Comparison of ENCODE assay signal across 19 cellular contexts in the genomic region with DNA sequence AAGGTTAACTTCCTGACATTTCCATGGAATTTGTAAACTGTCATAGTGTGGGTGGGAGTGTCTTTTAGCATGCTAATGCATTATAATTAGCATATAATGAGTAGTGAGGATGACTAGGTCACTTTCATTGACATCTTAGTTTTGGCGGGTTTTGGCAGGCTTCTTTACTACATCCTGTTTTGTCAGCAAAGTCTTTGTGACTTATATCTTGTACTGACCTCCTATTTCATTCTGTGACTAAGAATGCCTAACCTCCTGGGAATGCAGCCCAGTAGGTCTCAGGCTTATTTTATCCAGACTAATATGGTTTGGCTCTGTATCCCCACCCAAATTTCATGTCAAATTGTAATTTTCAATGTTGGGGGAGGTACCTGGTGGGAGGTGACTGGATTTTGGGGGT.
DNase-seq lines count a peak whose midpoint lies in the region; ATAC-seq and TF ChIP-seq lines count a peak whose summit lies in the region.
"Had no signal": no experiment of that assay in that cellular context is flagged by ENCODE, and none has a peak within 500 bp of the region (broad histone marks: within the 10 kb centered on the region; RNA-seq: fewer than 3 reads in every experiment).

No MANE protein-coding gene starts in this region.

- H4K20me1 ChIP-seq in GM23338 (replicated peaks; ENCODE audit: insufficient read depth) (no peaks in the 10 kb centered on the region), PC-3 (ENCODE audit: low read length) (no peaks in the 10 kb centered on the region)
- H4K20me1 ChIP-seq: BLaER1 treated with 17β-estradiol and CSF1 and Interleukin-3, amounts not matched to agents 10 nM and 100 nM had no signal

- no peak overlapping the region for H2AFZ ChIP-seq in GM23338
- H2AFZ ChIP-seq in PC-3 (ENCODE audit: low read length), result no peak overlapping the region
- H2AFZ ChIP-seq: PC-9 had no signal

- no peaks in the 10 kb centered on the region for H3K9me3 ChIP-seq in PC-3 (ENCODE audit: low read length)

- H3K4me2 ChIP-seq in GM23338, result no peak overlapping the region
- H3K4me2 ChIP-seq in PC-3 (ENCODE audit: low read length), result 0 out of 2 replicates have a peak overlapping the region, but pooled peaks have one; percentile 24
- H3K4me2 ChIP-seq: BLaER1 treated with 17β-estradiol and CSF1 and Interleukin-3, amounts not matched to agents 10 nM and 100 nM; PC-9 had no signal

- H3K79me2 ChIP-seq in GM23338 (replicated peaks; ENCODE audit: insufficient read depth) (no peaks in the 10 kb centered on the region), PC-3 (ENCODE audit: low read length) (no peaks in the 10 kb centered on the region)

- POLR2A ChIA-PET in PC-3 (lab: Charles Lee; ENCODE audit: unreplicated experiment), result no interaction called here

- CTCF ChIA-PET in PC-3 (lab: Charles Lee), result no interaction called here

- BruUV-seq in PC-3 (replicated peaks; lab: Mats Ljungman, UMichigan), result no TSS peak

- peaks cover 1% of the 10 kb centered on the region for H3K27me3 Mint-ChIP-seq in GM23338 (ENCODE audit: insufficient read depth, low read depth, poor library complexity)
- H3K27me3 Mint-ChIP-seq in activated naive CD8-positive, alpha-beta T cell treated with anti-CD3 and anti-CD28 coated beads, Interleukin-2, amount 50 U/mL, for 24 hours, result peaks cover 6% of the 10 kb centered on the region

- peak; percentile 19 for DNase-seq in A172 (ENCODE audit: low spot score)
- no peak for DNase-seq in GM23338 (ENCODE audit: low spot score)
- DNase-seq in PC-3, result peak; percentile 84
- no peak for DNase-seq in H4 (ENCODE audit: low spot score)
- no peak for DNase-seq in T-helper 1 cell
- no peak for DNase-seq in dorsolateral prefrontal cortex
- DNase-seq in activated naive CD8-positive, alpha-beta T cell treated with anti-CD3 and anti-CD28 coated beads, Interleukin-2, amount 50 U/mL, for 24 hours, result no peak
- DNase-seq: DND-41, H9, NCI-H1436 treated with DMSO at 0.1 percent for 48 hours, NCI-H2081, NCI-H510A, NCI-H774, PC-9 had no signal

- no peaks in the 10 kb centered on the region for H3K27me3 ChIP-seq in GM23338 (ENCODE audit: insufficient read depth)
- no peaks in the 10 kb centered on the region for H3K27me3 ChIP-seq in PC-3 (ENCODE audit: low read length)
- no peaks in the 10 kb centered on the region for H3K27me3 ChIP-seq in dorsolateral prefrontal cortex
- H3K27me3 ChIP-seq: BLaER1 treated with 17β-estradiol and CSF1 and Interleukin-3, amounts not matched to agents 10 nM and 100 nM had no signal

- no peak for TF ChIP-seq CTCF in GM23338 (conservative IDR thresholded peaks at IDR 0.05; ENCODE audit: low read depth in 2 of 2)
- TF ChIP-seq CTCF in PC-3 (conservative IDR thresholded peaks at IDR 0.05; ENCODE audit: low read depth, low read length), result no peak
- no peak for TF ChIP-seq CTCF in dorsolateral prefrontal cortex (IDR thresholded peaks at IDR 0.05 in 54 of 56, conservative IDR thresholded peaks at IDR 0.05 in 2 of 56; ENCODE audit: low read depth in 1 of 56, partially characterized antibody in 56 of 56)

- ATAC-seq in GM23338 (no peak), PC-3 (peak; percentile 89), esophagus mucosa (peak; percentile 81)
- no peak for ATAC-seq in activated naive CD8-positive, alpha-beta T cell treated with anti-CD3 and anti-CD28 coated beads, Interleukin-2, amount 50 U/mL, for 24 hours
- ATAC-seq: K562, Right ventricle myocardium inferior had no signal

- H3F3A ChIP-seq in GM23338 (replicated peaks; ENCODE audit: low read depth), result no peaks in the 10 kb centered on the region
- H3F3A ChIP-seq in PC-3 (ENCODE audit: low read length, unreplicated experiment), result no peaks in the 10 kb centered on the region

- no peak overlapping the region for H3K27ac ChIP-seq in GM23338 (ENCODE audit: low read depth)
- peak overlapping the region; percentile 64 for H3K27ac ChIP-seq in PC-3 (ENCODE audit: low read length)
- H3K27ac ChIP-seq in dorsolateral prefrontal cortex, result no peak overlapping the region
- H3K27ac ChIP-seq: BLaER1 treated with 17β-estradiol and CSF1 and Interleukin-3, amounts not matched to agents 10 nM and 100 nM; HL-60; PC-9 had no signal

- H3K36me3 Mint-ChIP-seq in GM23338 (ENCODE audit: low read depth), result peaks cover 8% of the 10 kb centered on the region
- H3K36me3 Mint-ChIP-seq in activated naive CD8-positive, alpha-beta T cell treated with anti-CD3 and anti-CD28 coated beads, Interleukin-2, amount 50 U/mL, for 24 hours (ENCODE audit: low read depth), result no peaks in the 10 kb centered on the region

- H3K36me3 ChIP-seq in GM23338 (ENCODE audit: insufficient read depth) (no peaks in the 10 kb centered on the region), PC-3 (ENCODE audit: low read depth, low read length) (no peaks in the 10 kb centered on the region)
- H3K36me3 ChIP-seq: BLaER1 treated with 17β-estradiol and CSF1 and Interleukin-3, amounts not matched to agents 10 nM and 100 nM had no signal

- no peaks in the 10 kb centered on the region for H3K4me1 ChIP-seq in GM23338 (ENCODE audit: insufficient read depth)
- H3K4me1 ChIP-seq in PC-3 (ENCODE audit: insufficient read depth, low read length), result peaks cover 11% of the 10 kb centered on the region
- H3K4me1 ChIP-seq: BLaER1 treated with 17β-estradiol and CSF1 and Interleukin-3, amounts not matched to agents 10 nM and 100 nM had no signal

- H3K4me1 Mint-ChIP-seq in GM23338, result no peaks in the 10 kb centered on the region
- H3K4me1 Mint-ChIP-seq in activated naive CD8-positive, alpha-beta T cell treated with anti-CD3 and anti-CD28 coated beads, Interleukin-2, amount 50 U/mL, for 24 hours, result no peaks in the 10 kb centered on the region

- H3K9me3 Mint-ChIP-seq in GM23338, result peaks cover 31% of the 10 kb centered on the region
- peaks cover 21% of the 10 kb centered on the region for H3K9me3 Mint-ChIP-seq in activated naive CD8-positive, alpha-beta T cell treated with anti-CD3 and anti-CD28 coated beads, Interleukin-2, amount 50 U/mL, for 24 hours

- no peak overlapping the region for H3K9ac ChIP-seq in PC-3 (ENCODE audit: low read length)
- H3K9ac ChIP-seq: BLaER1 treated with 17β-estradiol and CSF1 and Interleukin-3, amounts not matched to agents 10 nM and 100 nM had no signal

- H3K4me3 ChIP-seq in GM23338, result no peak overlapping the region
- H3K4me3 ChIP-seq in PC-3 (ENCODE audit: low read length), result no peak overlapping the region
- H3K4me3 ChIP-seq in dorsolateral prefrontal cortex, result no peak overlapping the region
- H3K4me3 ChIP-seq: BLaER1 treated with 17β-estradiol and CSF1 and Interleukin-3, amounts not matched to agents 10 nM and 100 nM; K562; PC-9 had no signal

- H3K9me2 ChIP-seq in GM23338 (ENCODE audit: insufficient read depth) (0 out of 2 replicates have a peak, but pooled peaks cover 6% of the 10 kb centered on the region), PC-3 (replicated peaks; ENCODE audit: low read length) (no peaks in the 10 kb centered on the region)

- H3K27ac Mint-ChIP-seq in GM23338, result peak overlapping the region; percentile 63; the same call in 1 of the 2 replicates
- H3K27ac Mint-ChIP-seq in activated naive CD8-positive, alpha-beta T cell treated with anti-CD3 and anti-CD28 coated beads, Interleukin-2, amount 50 U/mL, for 24 hours, result no peak overlapping the region
- H3K27ac Mint-ChIP-seq: H9 had no signal

- no peak overlapping the region for H3K4me3 Mint-ChIP-seq in GM23338
- no peak overlapping the region for H3K4me3 Mint-ChIP-seq in activated naive CD8-positive, alpha-beta T cell treated with anti-CD3 and anti-CD28 coated beads, Interleukin-2, amount 50 U/mL, for 24 hours
- H3K4me3 Mint-ChIP-seq: H9 had no signal

- intact Hi-C loops in PC-3 (cut with micrococcal nuclease), result loop anchor here (2.0 kb wide), 1 partner anchor 73 kb away; no protein-coding TSS in a partner anchor
- intact Hi-C loops in dorsolateral prefrontal cortex (cut with DNase I), result no loop called here

TF ChIP-seq in GM23338, 12 proteins besides CTCF, POLR2A, EP300 and RAD21:
- TF ChIP-seq EZH2phosphoT487 (IDR thresholded peaks at IDR 0.05; ENCODE audit: unreplicated experiment), result no peak
- TF ChIP-seq, protein P1, sequence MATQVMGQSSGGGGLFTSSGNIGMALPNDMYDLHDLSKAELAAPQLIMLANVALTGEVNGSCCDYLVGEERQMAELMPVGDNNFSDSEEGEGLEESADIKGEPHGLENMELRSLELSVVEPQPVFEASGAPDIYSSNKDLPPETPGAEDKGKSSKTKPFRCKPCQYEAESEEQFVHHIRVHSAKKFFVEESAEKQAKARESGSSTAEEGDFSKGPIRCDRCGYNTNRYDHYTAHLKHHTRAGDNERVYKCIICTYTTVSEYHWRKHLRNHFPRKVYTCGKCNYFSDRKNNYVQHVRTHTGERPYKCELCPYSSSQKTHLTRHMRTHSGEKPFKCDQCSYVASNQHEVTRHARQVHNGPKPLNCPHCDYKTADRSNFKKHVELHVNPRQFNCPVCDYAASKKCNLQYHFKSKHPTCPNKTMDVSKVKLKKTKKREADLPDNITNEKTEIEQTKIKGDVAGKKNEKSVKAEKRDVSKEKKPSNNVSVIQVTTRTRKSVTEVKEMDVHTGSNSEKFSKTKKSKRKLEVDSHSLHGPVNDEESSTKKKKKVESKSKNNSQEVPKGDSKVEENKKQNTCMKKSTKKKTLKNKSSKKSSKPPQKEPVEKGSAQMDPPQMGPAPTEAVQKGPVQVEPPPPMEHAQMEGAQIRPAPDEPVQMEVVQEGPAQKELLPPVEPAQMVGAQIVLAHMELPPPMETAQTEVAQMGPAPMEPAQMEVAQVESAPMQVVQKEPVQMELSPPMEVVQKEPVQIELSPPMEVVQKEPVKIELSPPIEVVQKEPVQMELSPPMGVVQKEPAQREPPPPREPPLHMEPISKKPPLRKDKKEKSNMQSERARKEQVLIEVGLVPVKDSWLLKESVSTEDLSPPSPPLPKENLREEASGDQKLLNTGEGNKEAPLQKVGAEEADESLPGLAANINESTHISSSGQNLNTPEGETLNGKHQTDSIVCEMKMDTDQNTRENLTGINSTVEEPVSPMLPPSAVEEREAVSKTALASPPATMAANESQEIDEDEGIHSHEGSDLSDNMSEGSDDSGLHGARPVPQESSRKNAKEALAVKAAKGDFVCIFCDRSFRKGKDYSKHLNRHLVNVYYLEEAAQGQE (IDR thresholded peaks at IDR 0.05; ENCODE audit: unreplicated experiment), result no peak

Comparison
In these comparisons a context has a peak if more than half of its experiments do, and no peak if none do; other contexts are left out.
1. DNase-seq: peak in A172 (single experiment) and PC-3 (single experiment); none in GM23338 (single experiment), H4 (single experiment), T-helper 1 cell (0 of 5), dorsolateral prefrontal cortex (0 of 10) and activated naive CD8-positive, alpha-beta T cell treated with anti-CD3 and anti-CD28 coated beads, Interleukin-2, amount 50 U/mL, for 24 hours (single experiment).
2. ATAC-seq: peak in PC-3 (single experiment) and esophagus mucosa (single experiment); none in GM23338 (single experiment) and activated naive CD8-positive, alpha-beta T cell treated with anti-CD3 and anti-CD28 coated beads, Interleukin-2, amount 50 U/mL, for 24 hours (single experiment).